In genomic region chr5:157571357-157571827, GRCh38 we compare ENCODE assay signal across 9 cellular contexts. TPM values are rescaled to one million over a fixed set of nuclear protein-coding genes. Genes with fewer than 3 reads are reported as not detected.
A peak's percentile ranks its signal among the peaks of the same experiment; 100 is the strongest.
DNase-seq lines count a peak whose midpoint lies in the region; ATAC-seq and TF ChIP-seq lines count a peak whose summit lies in the region.
"Had no signal": no experiment of that assay in that cellular context is flagged by ENCODE, and none has a peak within 500 bp of the region (broad histone marks: within the 10 kb centered on the region; RNA-seq: fewer than 3 reads in every experiment).

No MANE protein-coding gene starts in this region.

- peaks cover 0 to 82% (median 0%) of the 10 kb centered on the region in 5 donors for H3K36me3 Mint-ChIP-seq in naive thymus-derived CD4-positive, alpha-beta T cell
- H3K36me3 Mint-ChIP-seq in progenitor cell of endocrine pancreas (ENCODE audit: insufficient read depth), result peaks cover 3% of the 10 kb centered on the region

- H3K4me3 ChIP-seq in OCI-LY7 (ENCODE audit: low read depth, low read length, poor library complexity, severe bottlenecking) (peak overlapping the region; percentile 81), brain microvascular endothelial cell (ENCODE audit: low read depth, low read length) (no peak overlapping the region)
- no peak overlapping the region for H3K4me3 ChIP-seq in naive thymus-derived CD4-positive, alpha-beta T cell (ENCODE audit: low read length)
- H3K4me3 ChIP-seq: body of pancreas had no signal

- H3K27me3 ChIP-seq in brain microvascular endothelial cell (replicated peaks), result no peaks in the 10 kb centered on the region
- H3K27me3 ChIP-seq in naive thymus-derived CD4-positive, alpha-beta T cell (ENCODE audit: control insufficient read depth in 2 of 2, insufficient read depth in 2 of 2, low read length in 2 of 2), result no peaks in the 10 kb centered on the region

- POLR2A ChIA-PET in OCI-LY7 (lab: Charles Lee), result interaction anchor here (0.6 to 9.5 kb wide), 19 partner anchors 9 to 148 kb away, joined by 3 to 111 read pairs (median 4); no protein-coding TSS in a partner anchor
- POLR2A ChIA-PET in naive thymus-derived CD4-positive, alpha-beta T cell (lab: Charles Lee), result no interaction called here

- H3K36me3 ChIP-seq in OCI-LY7 (ENCODE audit: insufficient read depth, low read length), result peaks cover 35% of the 10 kb centered on the region
- H3K36me3 ChIP-seq in brain microvascular endothelial cell (replicated peaks), result peaks cover 41% of the 10 kb centered on the region
- H3K36me3 ChIP-seq in naive thymus-derived CD4-positive, alpha-beta T cell (ENCODE audit: control insufficient read depth in 2 of 3, insufficient read depth in 3 of 3, low read length in 3 of 3), result no peaks in the 10 kb centered on the region

- H3K4me1 Mint-ChIP-seq in naive thymus-derived CD4-positive, alpha-beta T cell, result peaks cover 16 to 72% (median 27%) of the 10 kb centered on the region in 7 donors
- H3K4me1 Mint-ChIP-seq in progenitor cell of endocrine pancreas (ENCODE audit: low read depth), result peaks cover 9% of the 10 kb centered on the region

- H3K79me2 ChIP-seq in OCI-LY7 (ENCODE audit: insufficient read depth, low read depth, low read length), result peaks cover 33% of the 10 kb centered on the region; the same call in 1 of the 2 replicates

- peak overlapping the region in 7 of 9 donors; percentile 2 to 91 (median 19) for H3K27ac Mint-ChIP-seq in naive thymus-derived CD4-positive, alpha-beta T cell
- no peak overlapping the region for H3K27ac Mint-ChIP-seq in progenitor cell of endocrine pancreas

- intact Hi-C loops in OCI-LY7 (cut with micrococcal nuclease; ENCODE audit: unreplicated experiment), result loop anchor here (1.0 to 2.0 kb wide), 5 partner anchors 25 to 305 kb away; partner anchors contain the start of gene CYFIP2
- intact Hi-C loops in naive thymus-derived CD4-positive, alpha-beta T cell (cut with micrococcal nuclease), result loop anchor here in 1 of 2 donors (1.0 to 5.0 kb wide), 3 partner anchors 27 to 161 kb away; partner anchors contain the start of gene THG1L

- TF ChIP-seq CTCF in OCI-LY7 (conservative IDR thresholded peaks at IDR 0.05; ENCODE audit: low read length) (no peak; the same call in 1 of the 2 replicates), brain microvascular endothelial cell (IDR thresholded peaks at IDR 0.05; ENCODE audit: low read depth, low read length, missing control alignments) (no peak), progenitor cell of endocrine pancreas (IDR thresholded peaks at IDR 0.05; ENCODE audit: unreplicated experiment) (no peak)

- H3K9me3 Mint-ChIP-seq in naive thymus-derived CD4-positive, alpha-beta T cell, result no peaks in the 10 kb centered on the region
- no peaks in the 10 kb centered on the region for H3K9me3 Mint-ChIP-seq in progenitor cell of endocrine pancreas (ENCODE audit: low read depth)

- BruUV-seq in OCI-LY7 (replicated peaks; lab: Mats Ljungman, UMichigan), result TSS peak; percentile 70

- H3K4me2 ChIP-seq in OCI-LY7 (ENCODE audit: low read length), result peak overlapping the region; percentile 85

- H3K4me1 ChIP-seq in OCI-LY7 (ENCODE audit: insufficient read depth, low read length, poor library complexity, severe bottlenecking), result peaks cover 53% of the 10 kb centered on the region
- H3K4me1 ChIP-seq in naive thymus-derived CD4-positive, alpha-beta T cell (ENCODE audit: control insufficient read depth in 2 of 2, insufficient read depth in 2 of 2, low read length in 2 of 2), result peaks cover 11 to 18% of the 10 kb centered on the region in 2 donors

- H3K27ac ChIP-seq in OCI-LY7 (ENCODE audit: low read depth, low read length, poor library complexity, severe bottlenecking) (peak overlapping the region; percentile 85), brain microvascular endothelial cell (peak overlapping the region; percentile 87)
- H3K27ac ChIP-seq in naive thymus-derived CD4-positive, alpha-beta T cell (ENCODE audit: low read depth, low read length), result no peak overlapping the region
- H3K27ac ChIP-seq: body of pancreas had no signal

- H3K9me3 ChIP-seq in OCI-LY7 (ENCODE audit: low read length), result 0 out of 2 replicates have a peak, but pooled peaks cover 5% of the 10 kb centered on the region
- H3K9me3 ChIP-seq in naive thymus-derived CD4-positive, alpha-beta T cell (ENCODE audit: control insufficient read depth in 2 of 3, low read length in 3 of 3), result no peaks in the 10 kb centered on the region
- H3K9me3 ChIP-seq: body of pancreas had no signal

- H3K4me3 Mint-ChIP-seq in naive thymus-derived CD4-positive, alpha-beta T cell, result peak overlapping the region; percentile 31 to 97 (median 54)
- no peak overlapping the region for H3K4me3 Mint-ChIP-seq in progenitor cell of endocrine pancreas (ENCODE audit: low read depth)

- peak; percentile 16 for DNase-seq in stimulated activated CD4-positive, alpha-beta T cell treated with anti-CD3 and anti-CD28 coated beads, Interleukin-12 subunit alpha, Interleukin-12 subunit beta, amount 100 ng/mL, for 4 hours
- no peak for DNase-seq in stimulated activated CD4-positive, alpha-beta T cell treated with anti-CD3 and anti-CD28 coated beads, Interleukin-2, amount 100 ng/mL, for 48 hours
- DNase-seq in OCI-LY7 (ENCODE audit: low spot score) (peak; percentile 89), brain microvascular endothelial cell (peak; percentile 93), progenitor cell of endocrine pancreas (ENCODE audit: low spot score, unreplicated experiment) (no peak)
- no peak for DNase-seq in naive thymus-derived CD4-positive, alpha-beta T cell
- no peak for DNase-seq in NK-92 treated with Interleukin-12 subunit alpha and Interleukin-12 subunit beta, amount 100 ng/mL, for 24 hours (lab: John Stamatoyannopoulos, UW)

- CTCF ChIA-PET in OCI-LY7 (lab: Charles Lee; ENCODE audit: unreplicated experiment), result interaction anchor here (0.5 kb wide), 1 partner anchor 286 kb away, joined by 3 read pairs; no protein-coding TSS in a partner anchor
- CTCF ChIA-PET in naive thymus-derived CD4-positive, alpha-beta T cell (lab: Charles Lee), result no interaction called here

- in situ Hi-C loops in brain microvascular endothelial cell (cut with HindIII; ENCODE audit: low pct_ligation_motif_present, low sequenced_read_pairs), result no loop called here

- no peaks in the 10 kb centered on the region for H4K20me1 ChIP-seq in OCI-LY7 (ENCODE audit: insufficient read depth, low read length)

- peak overlapping the region; percentile 38 for H2AFZ ChIP-seq in OCI-LY7 (ENCODE audit: low read length)

- peaks cover 0 to 14% (median 11%) of the 10 kb centered on the region in 5 donors for H3K27me3 Mint-ChIP-seq in naive thymus-derived CD4-positive, alpha-beta T cell
- H3K27me3 Mint-ChIP-seq in progenitor cell of endocrine pancreas, result peaks cover 27% of the 10 kb centered on the region

- peak; percentile 81 for ATAC-seq in HG02938 (IDR thresholded peaks at IDR 0.05; ENCODE audit: unreplicated experiment)
- ATAC-seq in naive thymus-derived CD4-positive, alpha-beta T cell, result peak; percentile 66
- ATAC-seq: body of pancreas had no signal

- no peaks in the 10 kb centered on the region for H3K9me2 ChIP-seq in OCI-LY7 (ENCODE audit: insufficient read depth, low read length)

RNA-seq across cellular contexts. Expression of gene ADAM19, which starts 4.2 kb away (rescaled TPM):
- total RNA-seq in OCI-LY7 (2014; rRNA removed; shearing (Covaris generic)), result 19.0 and 24.2 TPM in 2 replicates
- total RNA-seq in OCI-LY7 (2022) (78.3 and 103 TPM in 2 replicates), progenitor cell of endocrine pancreas (13.4 and 15.9 TPM in 2 replicates)
- total RNA-seq in naive thymus-derived CD4-positive, alpha-beta T cell, result 100 to 1,000 TPM in 1 of 5 experiments, 10 to 100 TPM in 1, 1 to 10 TPM in 1, under 1 TPM in 2; 0.81 to 410 (median 7.3) TPM
- polyA plus RNA-seq in naive thymus-derived CD4-positive, alpha-beta T cell, result under 1 TPM; 0.10 to 0.11 TPM

Comparison
In these comparisons a context has a peak if more than half of its experiments do, and no peak if none do; other contexts are left out.
1. DNase-seq: peak in stimulated activated CD4-positive, alpha-beta T cell treated with anti-CD3 and anti-CD28 coated beads, Interleukin-12 subunit alpha, Interleukin-12 subunit beta, amount 100 ng/mL, for 4 hours (single experiment), OCI-LY7 (single experiment) and brain microvascular endothelial cell (single experiment); none in stimulated activated CD4-positive, alpha-beta T cell treated with anti-CD3 and anti-CD28 coated beads, Interleukin-2, amount 100 ng/mL, for 48 hours (0 of 2), naive thymus-derived CD4-positive, alpha-beta T cell (0 of 9), progenitor cell of endocrine pancreas (single experiment) and NK-92 treated with Interleukin-12 subunit alpha and Interleukin-12 subunit beta, amount 100 ng/mL, for 24 hours (single experiment).